In genomic region chr9:112331676-112331955, GRCh38 we compare ENCODE assay signal across 9 cellular contexts. TPM values are rescaled to one million over a fixed set of nuclear protein-coding genes. Genes with fewer than 3 reads are reported as not detected.
DNase-seq lines count a peak whose midpoint lies in the region; ATAC-seq and TF ChIP-seq lines count a peak whose summit lies in the region.
"Had no signal": no experiment of that assay in that cellular context is flagged by ENCODE, and none has a peak within 500 bp of the region (broad histone marks: within the 10 kb centered on the region; RNA-seq: fewer than 3 reads in every experiment).

No MANE protein-coding gene starts in this region.

- peak; percentile 26 for DNase-seq in NOMO-1 treated with DMSO at 0.1 percent for 48 hours (lab: John Stamatoyannopoulos, UW; ENCODE audit: unreplicated experiment)
- DNase-seq in NOMO-1 (lab: John Stamatoyannopoulos, UW; ENCODE audit: unreplicated experiment in 2 of 2) = no peak
- DNase-seq in SJCRH30 = peak in 1 of 2 experiments; percentile 38
- no peak for DNase-seq in esophagus squamous epithelium (lab: John Stamatoyannopoulos, UW)
- no peak for DNase-seq in GM19240 (ENCODE audit: insufficient read length, low spot score)
- no peak for DNase-seq in amygdala (lab: John Stamatoyannopoulos, UW)
- DNase-seq in NCI-H2029 treated with DMSO at 0.1 percent for 48 hours (lab: John Stamatoyannopoulos, UW) = no peak

- no peaks in the 10 kb centered on the region for H3K36me3 ChIP-seq in SJCRH30
- no peaks in the 10 kb centered on the region for H3K36me3 ChIP-seq in esophagus squamous epithelium

- peak overlapping the region; percentile 94 for H3K27ac Mint-ChIP-seq in stimulated activated memory B cell treated with anti-CD40 and anti-IgM and Interleukin-4, amounts not matched to agents 10 μg/mL and 1 μg/mL and 100 μg/mL, for 72 hours

- H3K27ac ChIP-seq in SJCRH30 = peak overlapping the region; percentile 75; the same call in 1 of the 2 replicates
- peak overlapping the region; percentile 37 to 100 (median 99) for H3K27ac ChIP-seq in esophagus squamous epithelium
- H3K27ac ChIP-seq: C4-2B had no signal

- no peak for ATAC-seq in stimulated activated memory B cell treated with anti-CD40 and anti-IgM and Interleukin-4, amounts not matched to agents 10 μg/mL and 1 μg/mL and 100 μg/mL, for 72 hours

- H3K9me3 Mint-ChIP-seq in stimulated activated memory B cell treated with anti-CD40 and anti-IgM and Interleukin-4, amounts not matched to agents 10 μg/mL and 1 μg/mL and 100 μg/mL, for 72 hours = no peaks in the 10 kb centered on the region

- H3K27me3 ChIP-seq in SJCRH30 (no peaks in the 10 kb centered on the region), esophagus squamous epithelium (no peaks in the 10 kb centered on the region)

- H3K27me3 Mint-ChIP-seq in stimulated activated memory B cell treated with anti-CD40 and anti-IgM and Interleukin-4, amounts not matched to agents 10 μg/mL and 1 μg/mL and 100 μg/mL, for 72 hours = no peaks in the 10 kb centered on the region

- H3K4me3 ChIP-seq in SJCRH30 (peak overlapping the region; percentile 96), esophagus squamous epithelium (peak overlapping the region; percentile 78 to 100 (median 88))

- TF ChIP-seq CTCF in esophagus squamous epithelium (IDR thresholded peaks at IDR 0.05) = no peak

- peaks cover 4% of the 10 kb centered on the region for H3K36me3 Mint-ChIP-seq in stimulated activated memory B cell treated with anti-CD40 and anti-IgM and Interleukin-4, amounts not matched to agents 10 μg/mL and 1 μg/mL and 100 μg/mL, for 72 hours

- no peak for TF ChIP-seq POLR2A in esophagus squamous epithelium (IDR thresholded peaks at IDR 0.05)

- H3K4me1 Mint-ChIP-seq in stimulated activated memory B cell treated with anti-CD40 and anti-IgM and Interleukin-4, amounts not matched to agents 10 μg/mL and 1 μg/mL and 100 μg/mL, for 72 hours = peaks cover 45% of the 10 kb centered on the region

- H3K4me1 ChIP-seq in SJCRH30 = peaks cover 14% of the 10 kb centered on the region
- peaks cover 0 to 65% (median 21%) of the 10 kb centered on the region in 3 donors for H3K4me1 ChIP-seq in esophagus squamous epithelium

- H3K9me3 ChIP-seq in SJCRH30 (replicated peaks) (no peaks in the 10 kb centered on the region), esophagus squamous epithelium (no peaks in the 10 kb centered on the region)

- peak overlapping the region; percentile 91 for H3K4me3 Mint-ChIP-seq in stimulated activated memory B cell treated with anti-CD40 and anti-IgM and Interleukin-4, amounts not matched to agents 10 μg/mL and 1 μg/mL and 100 μg/mL, for 72 hours

- WGBS in esophagus squamous epithelium, 2 donors = 13 to 20% methylated on average over 3 of the region's 3 CpGs

- intact Hi-C loops in esophagus squamous epithelium (cut with DNase I) = no loop called here

RNA-seq across cellular contexts. Expression of gene PTBP3, which starts 1.8 kb away (rescaled TPM):
- total RNA-seq in SJCRH30 (2014; rRNA removed; shearing (Covaris generic)) = 65.7 and 73.0 TPM in 2 replicates
- total RNA-seq in esophagus squamous epithelium = 100 to 1,000 TPM in 2 of 4 donors, 10 to 100 TPM in 2; 71.9 to 113 (median 88.8) TPM

RNA-seq across cellular contexts. Expression of gene HSDL2, which starts 48.3 kb away (rescaled TPM):
- total RNA-seq in SJCRH30 (2014; rRNA removed; shearing (Covaris generic)) = 39.0 and 41.4 TPM in 2 replicates
- 10 to 100 TPM; 18.5 to 49.4 (median 36.0) TPM for total RNA-seq in esophagus squamous epithelium
